ENCODE assay signal across 2 cellular contexts in the genomic region with DNA sequence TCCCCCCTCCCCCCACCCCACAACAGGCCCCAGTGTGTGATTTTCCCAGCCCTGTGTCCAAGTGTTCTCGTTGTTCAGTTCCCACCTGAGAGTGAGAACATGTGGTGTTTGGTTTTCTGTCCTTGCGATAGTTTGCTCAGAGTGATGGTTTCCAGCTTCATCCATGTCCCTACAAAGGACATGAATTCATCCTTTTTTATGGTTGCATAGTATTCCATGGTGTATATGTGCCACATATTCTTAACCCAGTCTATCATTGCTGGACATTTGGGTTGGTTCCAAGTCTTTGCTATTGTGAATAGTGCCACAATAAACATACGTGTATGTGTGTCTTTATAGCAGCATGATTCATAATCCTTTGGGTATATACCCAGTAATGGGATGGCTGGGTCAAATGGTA.
DNase-seq lines count a peak whose midpoint lies in the region; ATAC-seq, FAIRE-seq and TF ChIP-seq lines count a peak whose summit lies in the region.
"Not testable (repeated sequence)": the region's sequence is repeated elsewhere in the genome, so short reads cannot be mapped to it uniquely, and the experiment has no call there.

No MANE protein-coding gene starts in this region.

- H3K4me3 ChIP-seq in HEK293 (ENCODE audit: low read depth, low read length); K562: not testable (repeated sequence)

- not testable (repeated sequence) for H3K9me1 ChIP-seq in K562 (ENCODE audit: control insufficient read depth, insufficient read depth, low read length)

- intact Hi-C loops in K562 (cut with micrococcal nuclease) = not testable (repeated sequence)

- POLR2A ChIA-PET in HEK293 (lab: Yijun Ruan, JAX); K562 (lab: Yijun Ruan, JAX): not testable (repeated sequence)

- WGBS in K562 (ENCODE audit: insufficient coverage, low coverage, missing lambda C conversion rate) = 0% methylated on average over 3 of the region's 3 CpGs

- H3K4me1 ChIP-seq in HEK293 (ENCODE audit: control insufficient read depth, insufficient read depth, low read length); K562 (replicated peaks in 1 of 2; ENCODE audit: control insufficient read depth in 2 of 2, insufficient read depth in 2 of 2, low read length in 2 of 2): not testable (repeated sequence)

- not testable (repeated sequence) for DNase-seq in K562 (ENCODE audit: extremely low read depth in 1 of 4, low spot score in 3 of 4)

- H3K36me3 ChIP-seq in HEK293 (ENCODE audit: control insufficient read depth in 2 of 2, insufficient read depth in 1 of 2, low read length in 2 of 2); K562 (ENCODE audit: control insufficient read depth, insufficient read depth, low read length): not testable (repeated sequence)

- not testable (repeated sequence) for H4K20me1 ChIP-seq in K562 (replicated peaks; ENCODE audit: control insufficient read depth, insufficient read depth, low read length)

- BruUV-seq in K562 (replicated peaks; lab: Mats Ljungman, UMichigan) = not testable (repeated sequence)

- H3K79me2 ChIP-seq in K562 (ENCODE audit: control insufficient read depth, insufficient read depth, low read length) = not testable (repeated sequence)

- not testable (repeated sequence) for H3K9ac ChIP-seq in K562 (ENCODE audit: insufficient read depth in 1 of 2, low read depth in 2 of 2, low read length in 2 of 2)

- not testable (repeated sequence) for H2AFZ ChIP-seq in K562 (ENCODE audit: low read depth, low read length)

- H3K4me2 ChIP-seq in K562 (ENCODE audit: insufficient read depth, low read length) = not testable (repeated sequence)

- not testable (repeated sequence) for TF ChIP-seq EP300 in K562 (IDR thresholded peaks at IDR 0.05; ENCODE audit: low read length)

- not testable (repeated sequence) for H3K9me3 ChIP-seq in HEK293 (ENCODE audit: control insufficient read depth, insufficient read depth, low read depth, low read length); K562 (replicated peaks; ENCODE audit: control insufficient read depth, insufficient read depth, low read depth, low read length)

- TF ChIP-seq POLR2A in K562 (conservative IDR thresholded peaks at IDR 0.05) = not testable (repeated sequence)

- in situ Hi-C loops in K562 (cut with MboI) = not testable (repeated sequence)

- not testable (repeated sequence) for H3K27ac ChIP-seq in HEK293 (ENCODE audit: extremely low read depth, low read depth, low read length); K562 (ENCODE audit: extremely low read depth, low read depth, low read length)

- not testable (repeated sequence) for ATAC-seq in K562

- CTCF ChIA-PET in HEK293 (lab: Yijun Ruan, JAX); K562 (lab: Yijun Ruan, JAX; ENCODE audit: low intra/inter-chr PET ratio): not testable (repeated sequence)

- FAIRE-seq in K562 (lab: Jason Lieb, UNC) = not testable (repeated sequence)

- H3K27me3 ChIP-seq in K562 (ENCODE audit: control insufficient read depth in 2 of 2, insufficient read depth in 2 of 2, low read length in 2 of 2) = peaks cover 10 to 13% of the 10 kb centered on the region in 2 experiments; a peak in 2 of 5 replicates

- TF ChIP-seq RAD21 in K562 (CRISPR knock-in tag; conservative IDR thresholded peaks at IDR 0.05 in 1 of 2, IDR thresholded peaks at IDR 0.05 in 1 of 2) = not testable (repeated sequence)

- not testable (repeated sequence) for TF ChIP-seq CTCF in HEK293 (tag by site-specific recombination; IDR thresholded peaks at IDR 0.05); K562 (IDR thresholded peaks at IDR 0.05 in 2 of 3, conservative IDR thresholded peaks at IDR 0.05 in 1 of 3; ENCODE audit: insufficient read depth in 2 of 3, low read depth in 1 of 3, low read length in 3 of 3)

TF ChIP-seq in HEK293, 187 proteins besides CTCF, POLR2A, EP300 and RAD21:
- TF ChIP-seq ZNF146 (tag by site-specific recombination; IDR thresholded peaks at IDR 0.05) = peak; percentile 58

TF ChIP-seq in K562, 482 proteins besides CTCF, POLR2A, EP300 and RAD21:
- peak; percentile 63 for TF ChIP-seq ZNF146 (CRISPR knock-in tag; IDR thresholded peaks at IDR 0.05; ENCODE audit: unreplicated experiment)
